1 cellular context compared by ENCODE assay signal in genomic region chr5:171387255-171387969, GRCh38.
TF ChIP-seq lines count a peak whose summit lies in the region.

Gene NPM1 (plus strand): TSS chr5:171387849. CDS start chr5:171387949, 100 bp downstream.

TF ChIP-seq in HepG2, 621 proteins besides CTCF, POLR2A, EP300 and RAD21 (continued from another document and continues in another):
- TF ChIP-seq TFAP4 (IDR thresholded peaks at IDR 0.05; ENCODE audit: borderline replicate concordance, low read depth) (no peak; the same call in 1 of the 2 replicates), ZNF264 (CRISPR knock-in tag; IDR thresholded peaks at IDR 0.05) (peak; percentile 78; the same call in 1 of the 2 replicates), ZNF878 (CRISPR knock-in tag; IDR thresholded peaks at IDR 0.05) (no peak), DBP (CRISPR knock-in tag; IDR thresholded peaks at IDR 0.05; ENCODE audit: not compliant biosample characterization) (peak; percentile 75), THAP11 (CRISPR knock-in tag; IDR thresholded peaks at IDR 0.05) (peak; percentile 81), ATF4 (CRISPR knock-in tag; IDR thresholded peaks at IDR 0.05) (no peak), CREB1 (IDR thresholded peaks at IDR 0.05) (peak; percentile 60; the same call in 1 of the 2 replicates), CREB1 (CRISPR knock-in tag; IDR thresholded peaks at IDR 0.05) (peak; percentile 68; the same call in 1 of the 2 replicates), ZFP90 (CRISPR knock-in tag; IDR thresholded peaks at IDR 0.05; ENCODE audit: borderline replicate concordance) (peak; percentile 89), ZNF230 (CRISPR knock-in tag; IDR thresholded peaks at IDR 0.05) (no peak), BCLAF1 (IDR thresholded peaks at IDR 0.05) (no peak), SIN3B (IDR thresholded peaks at IDR 0.05; ENCODE audit: low read length) (no peak; the same call in 1 of the 2 replicates), TRAFD1 (CRISPR knock-in tag; IDR thresholded peaks at IDR 0.05; ENCODE audit: borderline replicate concordance) (no peak), ZBTB42 (CRISPR knock-in tag; IDR thresholded peaks at IDR 0.05) (no peak), ZBTB39 (CRISPR knock-in tag; IDR thresholded peaks at IDR 0.05) (no peak), TAF15 (IDR thresholded peaks at IDR 0.05; ENCODE audit: low read depth, low read length, poor library complexity, severe bottlenecking) (no peak), SP1 (IDR thresholded peaks at IDR 0.05) (no peak), SP1 (CRISPR knock-in tag; IDR thresholded peaks at IDR 0.05) (no peak; the same call in 1 of the 2 replicates), ZNF678 (CRISPR knock-in tag; IDR thresholded peaks at IDR 0.05) (no peak), ZBTB46 (CRISPR knock-in tag; IDR thresholded peaks at IDR 0.05; ENCODE audit: borderline replicate concordance) (no peak), SMAD1 (CRISPR knock-in tag; IDR thresholded peaks at IDR 0.05; ENCODE audit: borderline replicate concordance, low read depth) (0 out of 2 replicates have a peak, but pooled peaks have one; percentile 39), FOXK1 (CRISPR knock-in tag; IDR thresholded peaks at IDR 0.05; ENCODE audit: borderline replicate concordance, low read depth) (peak; percentile 80; the same call in 1 of the 2 replicates), ZKSCAN1 (IDR thresholded peaks at IDR 0.05; ENCODE audit: low read length) (no peak), MTF2 (CRISPR knock-in tag; IDR thresholded peaks at IDR 0.05; ENCODE audit: borderline replicate concordance) (no peak), TBP (CRISPR knock-in tag; IDR thresholded peaks at IDR 0.05) (no peak), ZNF672 (CRISPR knock-in tag; IDR thresholded peaks at IDR 0.05) (no peak), RXRA (CRISPR knock-in tag; IDR thresholded peaks at IDR 0.05) (peak; percentile 55; the same call in 1 of the 2 replicates), SRSF4 (IDR thresholded peaks at IDR 0.05; ENCODE audit: low read depth, low read length, poor library complexity, severe bottlenecking) (no peak), ZNF746 (CRISPR knock-in tag; IDR thresholded peaks at IDR 0.05) (no peak), ZNF616 (CRISPR knock-in tag; IDR thresholded peaks at IDR 0.05; ENCODE audit: low read depth) (peak; percentile 79), SYNCRIP (IDR thresholded peaks at IDR 0.05; ENCODE audit: insufficient read depth, low read depth, low read length) (no peak), ZFX (CRISPR knock-in tag; IDR thresholded peaks at IDR 0.05; ENCODE audit: low read depth) (peak; percentile 75), ONECUT2 (CRISPR knock-in tag; IDR thresholded peaks at IDR 0.05) (0 out of 2 replicates have a peak, but pooled peaks have one; percentile 20), ZNF652 (CRISPR knock-in tag; IDR thresholded peaks at IDR 0.05; ENCODE audit: borderline replicate concordance, low read depth) (peak; percentile 46; the same call in 1 of the 2 replicates), FOXK2 (IDR thresholded peaks at IDR 0.05) (peak; percentile 16; the same call in 1 of the 2 replicates), SP2 (CRISPR knock-in tag; IDR thresholded peaks at IDR 0.05) (no peak; the same call in 1 of the 2 replicates), NR2F1 (CRISPR knock-in tag; IDR thresholded peaks at IDR 0.05) (no peak), ZNF687 (CRISPR knock-in tag; IDR thresholded peaks at IDR 0.05) (peak; percentile 90), SRSF9 (IDR thresholded peaks at IDR 0.05; ENCODE audit: borderline replicate concordance, insufficient read depth, low read depth, low read length, poor library complexity, severe bottlenecking) (no peak), GABPB1 (CRISPR knock-in tag; IDR thresholded peaks at IDR 0.05) (peak; percentile 71), PRMT3 (CRISPR knock-in tag; IDR thresholded peaks at IDR 0.05; ENCODE audit: borderline replicate concordance, low read depth) (no peak), CHD2 (IDR thresholded peaks at IDR 0.05; ENCODE audit: low read depth, low read length) (peak; percentile 92), ZFP37 (CRISPR knock-in tag; IDR thresholded peaks at IDR 0.05; ENCODE audit: borderline replicate concordance) (peak; percentile 7; the same call in 1 of the 2 replicates), ZNF749 (CRISPR knock-in tag; IDR thresholded peaks at IDR 0.05; ENCODE audit: borderline replicate concordance) (peak; percentile 85; the same call in 1 of the 2 replicates), IRF2 (CRISPR knock-in tag; IDR thresholded peaks at IDR 0.05) (peak; percentile 58), FOXO1 (CRISPR knock-in tag; IDR thresholded peaks at IDR 0.05) (no peak), ZNF333 (CRISPR knock-in tag; IDR thresholded peaks at IDR 0.05; ENCODE audit: borderline replicate concordance) (no peak), ZFY (CRISPR knock-in tag; IDR thresholded peaks at IDR 0.05) (peak; percentile 54; the same call in 1 of the 2 replicates), ZNF10 (CRISPR knock-in tag; IDR thresholded peaks at IDR 0.05; ENCODE audit: borderline replicate concordance, low read depth) (no peak)
